12 cellular contexts compared by ENCODE assay signal in the genomic region with DNA sequence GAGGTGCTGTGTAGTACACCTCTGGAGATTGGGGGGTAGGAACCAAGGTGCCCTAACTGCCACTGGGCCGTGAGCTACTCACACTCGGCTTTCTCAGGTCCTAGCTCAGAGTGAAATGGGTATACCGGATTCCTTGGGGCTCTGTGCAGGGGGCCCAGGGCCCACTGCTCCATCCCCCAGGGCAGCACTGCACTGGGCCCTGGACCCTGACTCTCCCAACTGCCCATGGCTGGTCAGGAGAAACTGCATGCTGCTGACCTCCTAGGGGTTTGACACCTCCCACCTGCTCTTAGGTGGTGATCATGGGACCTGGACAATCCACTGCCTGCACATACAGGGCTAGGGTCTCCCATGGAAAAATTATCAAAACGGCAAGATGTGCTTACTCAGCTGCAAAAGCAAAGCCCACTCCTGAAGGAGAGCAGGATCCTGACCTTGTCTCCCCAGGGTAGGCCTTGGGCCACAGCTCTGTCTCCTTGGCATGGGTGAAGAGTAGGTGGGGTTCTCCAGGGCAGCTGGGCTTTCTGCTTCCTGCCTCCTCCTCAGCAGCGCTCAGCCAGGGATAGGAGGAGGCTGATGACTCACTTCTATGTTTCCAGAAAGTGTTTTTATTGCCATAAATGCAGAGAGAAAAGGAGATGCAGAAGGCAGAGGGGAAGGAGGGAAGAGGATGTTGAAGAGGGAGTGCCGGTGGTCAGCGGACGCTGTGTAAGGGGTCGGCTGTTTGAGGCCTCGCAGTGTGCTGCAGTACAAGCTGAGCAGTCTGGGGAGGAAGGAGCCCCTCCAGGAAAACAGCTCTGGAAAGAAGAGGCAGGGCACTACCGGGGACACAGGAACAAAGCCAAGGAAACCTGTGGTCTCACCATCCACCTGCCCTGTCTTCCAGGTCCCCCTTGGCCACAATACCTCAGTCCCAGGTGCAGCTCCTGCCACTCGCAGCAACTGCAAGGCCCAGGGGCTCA.
DNase-seq lines count a peak whose midpoint lies in the region; ATAC-seq and TF ChIP-seq lines count a peak whose summit lies in the region.
"Had no signal": no experiment of that assay in that cellular context is flagged by ENCODE, and none has a peak within 500 bp of the region (broad histone marks: within the 10 kb centered on the region; RNA-seq: fewer than 3 reads in every experiment).

No MANE protein-coding gene starts in this region.

- intact Hi-C loops in ovary (cut with DNase I), result no loop called here
- intact Hi-C loops in natural killer cell (cut with micrococcal nuclease), result no loop called here

- H4K20me1 ChIP-seq in fibroblast of lung (ENCODE audit: control insufficient read depth, extremely low read depth, insufficient read depth, low read length), result no peaks in the 10 kb centered on the region

- DNase-seq in GM03348 (ENCODE audit: low spot score), result peak; percentile 93
- DNase-seq in RWPE1 (ENCODE audit: low spot score), result peak; percentile 36
- peak; percentile 74 to 80 for DNase-seq in fibroblast of lung (ENCODE audit: low read depth in 2 of 2)
- DNase-seq in ovary, result peak; percentile 42 to 62 (median 61)
- no peak for DNase-seq in natural killer cell
- DNase-seq in DMS53 treated with DMSO at 0.1 percent for 48 hours (lab: John Stamatoyannopoulos, UW; ENCODE audit: unreplicated experiment), result no peak
- no peak for DNase-seq in NCI-H187 (lab: John Stamatoyannopoulos, UW)
- DNase-seq: hippocampal formation had no signal

- H3K36me3 ChIP-seq in fibroblast of lung (ENCODE audit: control insufficient read depth, insufficient read depth, low read length) (peaks cover 7% of the 10 kb centered on the region), ovary (no peaks in the 10 kb centered on the region)

- ATAC-seq in natural killer cell, result no peak
- ATAC-seq in HG03571 (IDR thresholded peaks at IDR 0.05; ENCODE audit: unreplicated experiment), result no peak
- ATAC-seq: stimulated activated effector memory CD8-positive, alpha-beta T cell treated with anti-CD3 and anti-CD28 coated beads, Interleukin-12 subunit alpha, Interleukin-12 subunit beta, amount 100 ng/mL, for 72 hours had no signal

- H3K4me3 Mint-ChIP-seq in natural killer cell, result no peak overlapping the region
- H3K4me3 Mint-ChIP-seq: stimulated activated effector memory CD8-positive, alpha-beta T cell treated with anti-CD3 and anti-CD28 coated beads, Interleukin-12 subunit alpha, Interleukin-12 subunit beta, amount 100 ng/mL, for 72 hours had no signal

- no peak for TF ChIP-seq POLR2A in ovary (IDR thresholded peaks at IDR 0.05)

- H3K9me3 ChIP-seq in fibroblast of lung (ENCODE audit: control insufficient read depth, insufficient read depth, low read depth, low read length) (no peaks in the 10 kb centered on the region), ovary (no peaks in the 10 kb centered on the region)

- TF ChIP-seq CTCF in RWPE1 (conservative IDR thresholded peaks at IDR 0.05; ENCODE audit: low read depth), result no peak
- TF ChIP-seq CTCF in fibroblast of lung (conservative IDR thresholded peaks at IDR 0.05 in 1 of 2, IDR thresholded peaks at IDR 0.05 in 1 of 2; ENCODE audit: low read depth in 1 of 2, low read length in 2 of 2), result no peak
- no peak for TF ChIP-seq CTCF in ovary (IDR thresholded peaks at IDR 0.05)
- no peak for TF ChIP-seq CTCF in natural killer cell (IDR thresholded peaks at IDR 0.05)

- no peak overlapping the region for H3K9ac ChIP-seq in fibroblast of lung (ENCODE audit: insufficient read depth, low read length)
- H3K9ac ChIP-seq: parathyroid adenoma had no signal

- 31 to 36% (median 32%) methylated on average over 12 of the region's 12 CpGs for WGBS in ovary, 3 donors

- CTCF ChIA-PET in RWPE1 (lab: Yijun Ruan, JAX), result interaction anchor here (0.5 kb wide), 1 partner anchor 135 kb away, joined by 3 read pairs; no protein-coding TSS in a partner anchor

- H3K27ac ChIP-seq in RWPE1 (peak overlapping the region; percentile 59), fibroblast of lung (ENCODE audit: insufficient read depth, low read length) (peak overlapping the region; percentile 41), ovary (peak overlapping the region in 1 of 2 donors; percentile 43)
- H3K27ac ChIP-seq: parathyroid adenoma, SK-N-MC had no signal

- no peak overlapping the region for H3K4me3 ChIP-seq in fibroblast of lung (replicated peaks in 1 of 4; ENCODE audit: control extremely low read depth in 1 of 4, insufficient read depth in 1 of 4, low read depth in 3 of 4, low read length in 4 of 4)
- no peak overlapping the region for H3K4me3 ChIP-seq in ovary
- H3K4me3 ChIP-seq: SK-N-MC had no signal

- no peak for TF ChIP-seq EP300 in ovary (IDR thresholded peaks at IDR 0.05)

- peaks cover 72% of the 10 kb centered on the region for H3K79me2 ChIP-seq in fibroblast of lung (ENCODE audit: control insufficient read depth, insufficient read depth, low read length)

- H3K4me1 Mint-ChIP-seq in natural killer cell, result peaks cover 18% of the 10 kb centered on the region in 2 donors

- H3K36me3 Mint-ChIP-seq in natural killer cell, result no peaks in the 10 kb centered on the region
- H3K36me3 Mint-ChIP-seq: stimulated activated effector memory CD8-positive, alpha-beta T cell treated with anti-CD3 and anti-CD28 coated beads, Interleukin-12 subunit alpha, Interleukin-12 subunit beta, amount 100 ng/mL, for 72 hours had no signal

- peaks cover 8 to 18% of the 10 kb centered on the region in 2 donors for H3K27me3 Mint-ChIP-seq in natural killer cell (ENCODE audit: low read depth in 2 of 2)

- POLR2A ChIA-PET in RWPE1 (lab: Yijun Ruan, JAX; ENCODE audit: low non-redundant PET), result no interaction called here

- H3K27ac Mint-ChIP-seq in natural killer cell, result no peak overlapping the region
- H3K27ac Mint-ChIP-seq: stimulated activated effector memory CD8-positive, alpha-beta T cell treated with anti-CD3 and anti-CD28 coated beads, Interleukin-12 subunit alpha, Interleukin-12 subunit beta, amount 100 ng/mL, for 72 hours had no signal

- H2AFZ ChIP-seq in fibroblast of lung (ENCODE audit: low read length), result peak overlapping the region; percentile 19
- H2AFZ ChIP-seq: parathyroid adenoma had no signal

- H3K4me2 ChIP-seq in fibroblast of lung (ENCODE audit: extremely low read depth, insufficient read depth, low read length), result peak overlapping the region; percentile 23

- H3K9me3 Mint-ChIP-seq in natural killer cell, result no peaks in the 10 kb centered on the region
- H3K9me3 Mint-ChIP-seq: stimulated activated effector memory CD8-positive, alpha-beta T cell treated with anti-CD3 and anti-CD28 coated beads, Interleukin-12 subunit alpha, Interleukin-12 subunit beta, amount 100 ng/mL, for 72 hours had no signal

- H3K4me1 ChIP-seq in fibroblast of lung (ENCODE audit: control insufficient read depth, extremely low read depth, insufficient read depth, low read length), result peaks cover 16% of the 10 kb centered on the region
- H3K4me1 ChIP-seq in ovary (ENCODE audit: insufficient read depth), result peaks cover 11% of the 10 kb centered on the region

- H3K27me3 ChIP-seq in fibroblast of lung (ENCODE audit: control insufficient read depth, insufficient read depth, low read length), result no peaks in the 10 kb centered on the region
- no peaks in the 10 kb centered on the region for H3K27me3 ChIP-seq in ovary

Comparison
In these comparisons a context has a peak if more than half of its experiments do, and no peak if none do; other contexts are left out.
1. DNase-seq: peak in GM03348 (single experiment), RWPE1 (single experiment), fibroblast of lung (2 of 2) and ovary (5 of 5); none in natural killer cell (single experiment), DMS53 treated with DMSO at 0.1 percent for 48 hours (single experiment) and NCI-H187 (0 of 2).